ENCODE assay signal across 8 cellular contexts in genomic region chr5:172798422-172799215, GRCh38. TPM values are rescaled to one million over a fixed set of nuclear protein-coding genes. Genes with fewer than 3 reads are reported as not detected.
DNase-seq lines count a peak whose midpoint lies in the region; ATAC-seq and TF ChIP-seq lines count a peak whose summit lies in the region.

No MANE protein-coding gene starts in this region.

- no peak for TF ChIP-seq POLR2A in tibial nerve (IDR thresholded peaks at IDR 0.05)

- no peak overlapping the region for H3K27ac Mint-ChIP-seq in mesothelial cell of epicardium

- H3K4me3 Mint-ChIP-seq in mesothelial cell of epicardium: no peak overlapping the region

- peak; percentile 16 to 83 for TF ChIP-seq EP300 in tibial nerve (IDR thresholded peaks at IDR 0.05)

- H3K27ac ChIP-seq in adipose tissue (ENCODE audit: low read depth, low read length) (peak overlapping the region; percentile 81), layer of hippocampus (ENCODE audit: low read depth, low read length) (peak overlapping the region; percentile 21), tibial nerve (peak overlapping the region in 3 of 4 donors; percentile 47 to 89 (median 78))

- no peaks in the 10 kb centered on the region for H3K27me3 Mint-ChIP-seq in mesothelial cell of epicardium (ENCODE audit: low read depth)

- H3K36me3 ChIP-seq in tibial nerve (no peaks in the 10 kb centered on the region), H7 (replicated peaks; ENCODE audit: control insufficient read depth, insufficient read depth, low read length) (no peaks in the 10 kb centered on the region)

- ATAC-seq in activated CD4-positive, CD25-positive, alpha-beta regulatory T cell treated with anti-CD3 and anti-CD28 coated beads, Interleukin-2, amount 50 U/mL, for 24 hours: peak; percentile 35 to 69

- peaks cover 6% of the 10 kb centered on the region for H3K4me1 Mint-ChIP-seq in mesothelial cell of epicardium

- H3K9me3 Mint-ChIP-seq in mesothelial cell of epicardium: no peaks in the 10 kb centered on the region

- H3K27me3 ChIP-seq in layer of hippocampus (ENCODE audit: control insufficient read depth, insufficient read depth, low read length) (no peaks in the 10 kb centered on the region), tibial nerve (no peaks in the 10 kb centered on the region), H7 (ENCODE audit: control insufficient read depth, insufficient read depth, low read length) (no peaks in the 10 kb centered on the region)

- TF ChIP-seq CTCF in tibial nerve (IDR thresholded peaks at IDR 0.05): no peak
- no peak for TF ChIP-seq CTCF in mesothelial cell of epicardium (IDR thresholded peaks at IDR 0.05; ENCODE audit: unreplicated experiment)

- H3K4me1 ChIP-seq in tibial nerve: peaks cover 0 to 55% (median 30%) of the 10 kb centered on the region in 4 donors

- 67 to 82% (median 72%) methylated on average over 14 of the region's 14 CpGs for WGBS in adipose tissue, 3 donors
- WGBS in tibial nerve, 2 donors: 68 to 69% methylated on average over 13 to 14 of the region's 14 CpGs

- no peaks in the 10 kb centered on the region for H3K9me3 ChIP-seq in tibial nerve

- no peak overlapping the region for H3K4me3 ChIP-seq in tibial nerve
- no peak overlapping the region for H3K4me3 ChIP-seq in H7 (ENCODE audit: insufficient read depth, low read depth, low read length)

- H3K36me3 Mint-ChIP-seq in mesothelial cell of epicardium: no peaks in the 10 kb centered on the region

- DNase-seq in activated CD4-positive, CD25-positive, alpha-beta regulatory T cell treated with anti-CD3 and anti-CD28 coated beads, Interleukin-2, amount 50 U/mL, for 72 hours: no peak
- DNase-seq in tibial nerve (ENCODE audit: low spot score in 2 of 2) (peak in 1 of 2 donors; percentile 49), NCI-H2081 (lab: John Stamatoyannopoulos, UW) (no peak), mesothelial cell of epicardium (ENCODE audit: low spot score in 2 of 2, unreplicated experiment in 2 of 2) (no peak), H7 (no peak)

RNA-seq across cellular contexts. Expression of gene DUSP1, which starts 27.6 kb away (rescaled TPM):
- polyA plus RNA-seq in adipose tissue: 1,000 to 10,000 TPM in 1 of 3 donors, 100 to 1,000 TPM in 2; 163 to 1,279 (median 758) TPM
- total RNA-seq in tibial nerve (1,000 to 10,000 TPM; 1,787 to 2,412 (median 1,885) TPM), mesothelial cell of epicardium (116 to 126 TPM (median 120 TPM) in 3 replicates)
- 11.5 and 15.4 TPM in 2 replicates for total RNA-seq in H7 (2014; rRNA removed; shearing (Covaris generic))

RNA-seq across cellular contexts. Expression of gene ERGIC1, which starts 35.4 kb away (rescaled TPM):
- polyA plus RNA-seq in adipose tissue: 100 to 1,000 TPM in 2 of 3 donors, 10 to 100 TPM in 1; 66.5 to 123 (median 119) TPM
- total RNA-seq in tibial nerve: 100 to 1,000 TPM in 2 of 4 donors, 10 to 100 TPM in 2; 60.9 to 123 (median 99.3) TPM
- 107 to 110 TPM (median 109 TPM) in 3 replicates for total RNA-seq in mesothelial cell of epicardium
- total RNA-seq in H7 (2014; rRNA removed; shearing (Covaris generic)): 97.7 and 102 TPM in 2 replicates

Comparison
In these comparisons a context has a peak if more than half of its experiments do, and no peak if none do; other contexts are left out.
1. H3K27ac ChIP-seq: peak in every context shown above with its lines; median percentile 81 in adipose tissue; 78 in tibial nerve; 21 in layer of hippocampus.
2. RNA of gene DUSP1, which starts 27.6 kb away (total RNA-seq): 1,787 to 2,412 TPM in tibial nerve; 116 to 126 TPM in mesothelial cell of epicardium and 11.5 to 15.4 TPM in H7; every median in the first group is over 10 times any median in the second.